9 cellular contexts compared by ENCODE assay signal in genomic region chr10:117496616-117497028, GRCh38. TPM values are rescaled to one million over a fixed set of nuclear protein-coding genes. Genes with fewer than 3 reads are reported as not detected.
DNase-seq lines count a peak whose midpoint lies in the region; FAIRE-seq and TF ChIP-seq lines count a peak whose summit lies in the region.
"Had no signal": no experiment of that assay in that cellular context is flagged by ENCODE, and none has a peak within 500 bp of the region (broad histone marks: within the 10 kb centered on the region; RNA-seq: fewer than 3 reads in every experiment).

No MANE protein-coding gene starts in this region.

- H3K4me1 ChIP-seq in parathyroid adenoma: no peaks in the 10 kb centered on the region
- H3K4me1 ChIP-seq in transverse colon: peaks cover 0 to 3% (median 1%) of the 10 kb centered on the region in 4 donors

- no peak overlapping the region for H3K4me3 ChIP-seq in MG63
- H3K4me3 ChIP-seq in parathyroid adenoma (ENCODE audit: low read depth, low read length): no peak overlapping the region
- no peak overlapping the region for H3K4me3 ChIP-seq in transverse colon

- H3K27me3 ChIP-seq in MG63 (0 out of 2 replicates have a peak, but pooled peaks cover 2% of the 10 kb centered on the region), parathyroid adenoma (ENCODE audit: control insufficient read depth, insufficient read depth, low read length) (no peaks in the 10 kb centered on the region), transverse colon (peaks cover 19% of the 10 kb centered on the region)

- in situ Hi-C loops in G401 (cut with HindIII; ENCODE audit: low sequenced_read_pairs): no loop called here
- in situ Hi-C loops in transverse colon (cut with MboI; ENCODE audit: low pct_ligation_motif_present in 1 of 4, low pct_unique_long_range_greater_than_20kb in 1 of 4, low sequenced_read_pairs in 3 of 4): loop anchor here in 2 of 4 donors (10.0 kb wide), 1 partner anchor 748 kb away; no protein-coding TSS in a partner anchor

- TF ChIP-seq EP300 in transverse colon (IDR thresholded peaks at IDR 0.05; ENCODE audit: low read depth): no peak

- H3K9me3 ChIP-seq in MG63: peaks cover 3% of the 10 kb centered on the region; the same call in 1 of the 2 replicates
- H3K9me3 ChIP-seq in parathyroid adenoma (ENCODE audit: control insufficient read depth, low read length): no peaks in the 10 kb centered on the region
- no peaks in the 10 kb centered on the region for H3K9me3 ChIP-seq in transverse colon

- peak; percentile 73 for DNase-seq in G401 (ENCODE audit: low spot score)
- peak; percentile 71 for DNase-seq in H54 (ENCODE audit: insufficient read length, low spot score)
- peak; percentile 66 for DNase-seq in MG63
- peak; percentile 70 for DNase-seq in SK-N-DZ (ENCODE audit: low spot score)
- DNase-seq in activated naive CD4-positive, alpha-beta T cell treated with Interleukin-2 at 50 U/mL for 16 hours: peak; percentile 73
- peak; percentile 33 for DNase-seq in glomerular endothelial cell (ENCODE audit: extremely low read depth, low read depth, low spot score)
- peak; percentile 81 for DNase-seq in transverse colon

- TF ChIP-seq CTCF in parathyroid adenoma (IDR thresholded peaks at IDR 0.05) (peak; percentile 95), transverse colon (IDR thresholded peaks at IDR 0.05) (peak; percentile 91 to 97 (median 93))

- TF ChIP-seq POLR2A in H54 (IDR thresholded peaks at IDR 0.05; ENCODE audit: low read depth, low read length): no peak
- no peak for TF ChIP-seq POLR2A in transverse colon (IDR thresholded peaks at IDR 0.05)

- H3K36me3 ChIP-seq in MG63: no peaks in the 10 kb centered on the region
- H3K36me3 ChIP-seq in parathyroid adenoma (ENCODE audit: control insufficient read depth, insufficient read depth, low read length): no peaks in the 10 kb centered on the region
- no peaks in the 10 kb centered on the region for H3K36me3 ChIP-seq in transverse colon

- H3K27ac ChIP-seq in parathyroid adenoma: no peak overlapping the region
- H3K27ac ChIP-seq in transverse colon: no peak overlapping the region

- FAIRE-seq in H54 (lab: Jason Lieb, UNC): no peak
- FAIRE-seq: islet of Langerhans had no signal

- peak overlapping the region; percentile 39 for H3K4me2 ChIP-seq in parathyroid adenoma (ENCODE audit: low read length)

- H2AFZ ChIP-seq in parathyroid adenoma: peak overlapping the region; percentile 40

- 5 to 9% methylated on average over 9 to 17 of the region's 17 CpGs for WGBS in transverse colon (ENCODE audit: low coverage in 1 of 2), 2 donors

- H3K9ac ChIP-seq in parathyroid adenoma: no peak overlapping the region

- no peaks in the 10 kb centered on the region for H3K79me2 ChIP-seq in parathyroid adenoma

- intact Hi-C loops in transverse colon (cut with DNase I; ENCODE audit: low total_unique reads): no loop called here

RNA-seq across cellular contexts. Expression of gene EMX2, which starts 45.9 kb away (rescaled TPM):
- total RNA-seq in G401 (2014; rRNA removed; shearing (Covaris generic)): not detected in 2 replicates
- total RNA-seq in MG63 (2014; rRNA removed; shearing (Covaris generic); ENCODE audit: low replicate concordance): 0.33 TPM in 1 of 2 replicates, not detected in the other
- not detected in 2 replicates for polyA plus RNA-seq in SK-N-DZ (2014; cell fraction: cytosol; rRNA removed)
- polyA plus RNA-seq in SK-N-DZ (2014; cell fraction: nucleus; rRNA removed): not detected in 2 replicates
- 1.3 TPM in 1 of 2 replicates, not detected in the other for total RNA-seq in glomerular endothelial cell
- total RNA-seq in transverse colon: under 1 TPM in 1 of 4 donors, not detected in 3; 0.95 TPM
